8 cellular contexts compared by ENCODE assay signal in the genomic region with DNA sequence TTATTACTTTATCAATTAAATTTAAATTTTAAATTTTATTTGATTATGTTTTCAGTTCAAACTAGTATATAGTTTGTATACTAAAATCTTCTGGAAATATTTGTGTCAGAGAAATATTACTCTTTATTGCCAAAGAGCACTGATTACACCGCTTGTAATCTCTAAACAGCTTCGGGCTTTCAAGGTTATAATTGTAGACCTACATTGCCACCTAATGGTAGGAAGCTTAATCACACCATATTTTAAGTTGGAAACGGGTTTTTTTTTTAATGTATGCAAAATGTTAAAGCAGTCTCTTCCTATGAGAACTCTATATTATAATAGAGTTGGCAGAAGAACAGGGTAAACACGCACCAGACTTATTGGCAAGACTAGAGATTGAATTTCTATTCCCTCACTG. TPM values are rescaled to one million over a fixed set of nuclear protein-coding genes. Genes with fewer than 3 reads are reported as not detected.
DNase-seq lines count a peak whose midpoint lies in the region; ATAC-seq, FAIRE-seq and TF ChIP-seq lines count a peak whose summit lies in the region.

No MANE protein-coding gene starts in this region.

- no peak for TF ChIP-seq POLR2A in gastrocnemius medialis (IDR thresholded peaks at IDR 0.05)

- TF ChIP-seq CTCF in gastrocnemius medialis (IDR thresholded peaks at IDR 0.05 in 4 of 5, conservative IDR thresholded peaks at IDR 0.05 in 1 of 5), result peak in 4 of 5 experiments; percentile 26 to 60 (median 34)

- no peaks in the 10 kb centered on the region for H3K27me3 ChIP-seq in gastrocnemius medialis

- H3K4me3 Mint-ChIP-seq in T-helper 17 cell, result no peak overlapping the region

- no peak overlapping the region for H3K27ac Mint-ChIP-seq in T-helper 17 cell

- H3K27ac ChIP-seq in gastrocnemius medialis, result no peak overlapping the region

- H3K4me1 Mint-ChIP-seq in T-helper 17 cell, result peaks cover 10% of the 10 kb centered on the region

- H3K36me3 Mint-ChIP-seq in T-helper 17 cell (ENCODE audit: low read depth), result peaks cover 5% of the 10 kb centered on the region

- H3K36me3 ChIP-seq in gastrocnemius medialis, result no peaks in the 10 kb centered on the region

- in situ Hi-C loops in gastrocnemius medialis (cut with MboI; ENCODE audit: low sequenced_read_pairs in 4 of 4), result loop anchor here (10.0 to 25.0 kb wide), 2 partner anchors 246 to 249 kb away; no protein-coding TSS in a partner anchor

- H3K4me3 ChIP-seq in gastrocnemius medialis, result no peak overlapping the region

- ATAC-seq in GM18502 (IDR thresholded peaks at IDR 0.05; ENCODE audit: poor library complexity, unreplicated experiment) (peak; percentile 71), T-helper 17 cell (peak; percentile 74), gastrocnemius medialis (no peak)

- intact Hi-C loops in gastrocnemius medialis (cut with DNase I; ENCODE audit: low total_unique reads), result loop anchor here (5.0 kb wide), 1 partner anchor 266 kb away; no protein-coding TSS in a partner anchor

- peak; percentile 22 for DNase-seq in Ammon's horn (ENCODE audit: low spot score)
- peak; percentile 27 for DNase-seq in HuH-7 (ENCODE audit: low spot score)
- no peak for DNase-seq in T-helper 17 cell
- peak; percentile 4 to 27 for DNase-seq in frontal cortex (ENCODE audit: low spot score in 2 of 2)
- no peak for DNase-seq in gastrocnemius medialis
- DNase-seq in activated CD4-positive, alpha-beta T cell treated with anti-CD3 and anti-CD28 coated beads, Interleukin-2, amount 50 U/mL, for 4 hours, result no peak
- DNase-seq in activated CD4-positive, alpha-beta T cell treated with anti-CD3 and anti-CD28 coated beads for 4 hours, result no peak

- peaks cover 20% of the 10 kb centered on the region for H3K27me3 Mint-ChIP-seq in T-helper 17 cell

- H3K9me3 ChIP-seq in T-helper 17 cell (ENCODE audit: control insufficient read depth, low read length, poor library complexity, severe bottlenecking), result no peaks in the 10 kb centered on the region
- H3K9me3 ChIP-seq in gastrocnemius medialis, result no peaks in the 10 kb centered on the region

- H3K4me1 ChIP-seq in gastrocnemius medialis, result no peaks in the 10 kb centered on the region

- FAIRE-seq in frontal cortex (lab: Jason Lieb, UNC), result peak; percentile 90

RNA-seq across cellular contexts. Expression of a gene that starts 19.4 kb away (rescaled TPM):
- 10 to 100 TPM; 11.0 to 12.2 TPM for total RNA-seq in T-helper 17 cell
- 13.5 TPM for total RNA-seq in frontal cortex
- total RNA-seq in gastrocnemius medialis, result 10 to 100 TPM in 1 of 4 donors, 1 to 10 TPM in 3; 3.7 to 10.8 (median 5.5) TPM

Comparison
In these comparisons a context has a peak if more than half of its experiments do, and no peak if none do; other contexts are left out.
1. DNase-seq: peak in Ammon's horn (single experiment), HuH-7 (single experiment) and frontal cortex (2 of 2); none in T-helper 17 cell (0 of 3), gastrocnemius medialis (0 of 2), activated CD4-positive, alpha-beta T cell treated with anti-CD3 and anti-CD28 coated beads, Interleukin-2, amount 50 U/mL, for 4 hours (0 of 2) and activated CD4-positive, alpha-beta T cell treated with anti-CD3 and anti-CD28 coated beads for 4 hours (0 of 2).
2. ATAC-seq: peak in GM18502 (single experiment) and T-helper 17 cell (single experiment); none in gastrocnemius medialis (0 of 2).